22 cellular contexts compared by ENCODE assay signal in the genomic region with DNA sequence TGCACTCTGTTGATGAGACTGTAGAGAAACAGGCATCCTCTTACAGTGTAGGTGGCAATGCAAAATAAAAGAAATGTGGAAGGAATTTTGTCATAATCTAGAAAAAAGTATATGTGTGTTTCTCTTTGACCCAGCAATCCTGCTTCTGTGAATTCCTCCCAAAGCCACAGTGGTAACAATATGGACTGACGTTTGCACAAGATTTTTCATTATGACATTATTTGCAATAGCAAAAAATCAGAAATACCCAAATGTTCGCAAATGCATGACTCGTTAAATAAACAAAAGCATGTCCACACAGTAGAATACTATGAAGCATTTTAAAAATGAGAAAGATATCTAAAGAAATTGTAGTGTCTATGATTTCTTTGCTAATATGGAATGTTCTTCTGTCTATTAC.
A peak's percentile ranks its signal among the peaks of the same experiment; 100 is the strongest.
DNase-seq lines count a peak whose midpoint lies in the region; ATAC-seq and TF ChIP-seq lines count a peak whose summit lies in the region.
"Had no signal": no experiment of that assay in that cellular context is flagged by ENCODE, and none has a peak within 500 bp of the region (broad histone marks: within the 10 kb centered on the region; RNA-seq: fewer than 3 reads in every experiment).

No MANE protein-coding gene starts in this region.

- H3K36me3 ChIP-seq in adipocyte (ENCODE audit: control insufficient read depth, insufficient read depth, low read length, severe bottlenecking) (no peaks in the 10 kb centered on the region), tibial artery (no peaks in the 10 kb centered on the region)
- H3K36me3 ChIP-seq: MG63, spleen had no signal

- peaks cover 3% of the 10 kb centered on the region for H3K36me3 Mint-ChIP-seq in osteocyte (ENCODE audit: unreplicated experiment)
- H3K36me3 Mint-ChIP-seq in natural killer cell treated with Interleukin-12 subunit alpha and Interleukin-12 subunit beta and Interleukin-15 and Interleukin-18, amount 100 ng/mL, for 72 hours: no peaks in the 10 kb centered on the region
- H3K36me3 Mint-ChIP-seq: activated naive CD8-positive, alpha-beta T cell treated with anti-CD3 and anti-CD28 coated beads for 36 hours; IgD-negative memory B cell had no signal

- TF ChIP-seq CTCF in osteocyte (IDR thresholded peaks at IDR 0.05) (no peak), tibial artery (IDR thresholded peaks at IDR 0.05) (no peak)

- H3K4me1 ChIP-seq in adipocyte (ENCODE audit: control insufficient read depth, insufficient read depth, low read length) (peaks cover 4% of the 10 kb centered on the region), tibial artery (no peaks in the 10 kb centered on the region)
- H3K4me1 ChIP-seq: spleen had no signal

- H3K27me3 ChIP-seq in adipocyte (replicated peaks; ENCODE audit: control insufficient read depth, insufficient read depth, low read length) (no peaks in the 10 kb centered on the region), tibial artery (no peaks in the 10 kb centered on the region)
- H3K27me3 ChIP-seq: MG63, spleen had no signal

- no peak overlapping the region for H3K27ac ChIP-seq in tibial artery
- H3K27ac ChIP-seq: spleen had no signal

- H3K9me3 ChIP-seq in adipocyte (ENCODE audit: control insufficient read depth, low read length) (no peaks in the 10 kb centered on the region), tibial artery (no peaks in the 10 kb centered on the region)
- H3K9me3 ChIP-seq: MG63, spleen had no signal

- no peak for ATAC-seq in HG02623 (IDR thresholded peaks at IDR 0.05; ENCODE audit: unreplicated experiment)
- no peak for ATAC-seq in GM21737 (IDR thresholded peaks at IDR 0.05; ENCODE audit: unreplicated experiment)
- no peak for ATAC-seq in natural killer cell treated with Interleukin-12 subunit alpha and Interleukin-12 subunit beta and Interleukin-15 and Interleukin-18, amount 100 ng/mL, for 72 hours

- no peaks in the 10 kb centered on the region for H3K27me3 Mint-ChIP-seq in osteocyte (ENCODE audit: unreplicated experiment)
- peaks cover 0 to 3% of the 10 kb centered on the region in 2 donors for H3K27me3 Mint-ChIP-seq in natural killer cell treated with Interleukin-12 subunit alpha and Interleukin-12 subunit beta and Interleukin-15 and Interleukin-18, amount 100 ng/mL, for 72 hours
- H3K27me3 Mint-ChIP-seq: activated naive CD8-positive, alpha-beta T cell treated with anti-CD3 and anti-CD28 coated beads for 36 hours; IgD-negative memory B cell had no signal

- H3K4me1 Mint-ChIP-seq in osteocyte (ENCODE audit: unreplicated experiment): peaks cover 22% of the 10 kb centered on the region
- H3K4me1 Mint-ChIP-seq in natural killer cell treated with Interleukin-12 subunit alpha and Interleukin-12 subunit beta and Interleukin-15 and Interleukin-18, amount 100 ng/mL, for 72 hours (ENCODE audit: low read depth in 2 of 2): no peaks in the 10 kb centered on the region
- H3K4me1 Mint-ChIP-seq: activated CD4-positive, alpha-beta T cell treated with anti-CD3 and anti-CD28 coated beads, Interleukin-2, amount 10 ng/mL, durations not matched to agents 24 days and 14 days; activated naive CD8-positive, alpha-beta T cell treated with anti-CD3 and anti-CD28 coated beads for 36 hours; IgD-negative memory B cell had no signal

- H3K4me3 ChIP-seq in adipocyte (ENCODE audit: low read length): no peak overlapping the region
- no peak overlapping the region for H3K4me3 ChIP-seq in tibial artery
- H3K4me3 ChIP-seq: lung, MG63, spleen had no signal

- intact Hi-C loops in tibial artery (cut with DNase I; ENCODE audit: low total_unique reads): no loop called here

- peak overlapping the region; percentile 76 for H3K27ac Mint-ChIP-seq in osteocyte (ENCODE audit: unreplicated experiment)
- no peak overlapping the region for H3K27ac Mint-ChIP-seq in natural killer cell treated with Interleukin-12 subunit alpha and Interleukin-12 subunit beta and Interleukin-15 and Interleukin-18, amount 100 ng/mL, for 72 hours
- H3K27ac Mint-ChIP-seq: activated CD4-positive, alpha-beta T cell treated with anti-CD3 and anti-CD28 coated beads, Interleukin-2, amount 10 ng/mL, durations not matched to agents 24 days and 14 days; activated naive CD8-positive, alpha-beta T cell treated with anti-CD3 and anti-CD28 coated beads for 36 hours; IgD-negative memory B cell had no signal

- peak; percentile 73 for DNase-seq in EH (ENCODE audit: low read depth)
- DNase-seq in adipocyte (ENCODE audit: low read depth): peak; percentile 84
- DNase-seq in fibroblast of gingiva (ENCODE audit: low read depth): peak; percentile 78
- DNase-seq in osteocyte (ENCODE audit: extremely low spot score, unreplicated experiment): no peak
- DNase-seq in tibial artery: no peak
- no peak for DNase-seq in natural killer cell treated with Interleukin-12 subunit alpha and Interleukin-12 subunit beta and Interleukin-15 and Interleukin-18, amount 100 ng/mL, for 72 hours (ENCODE audit: low spot score)
- DNase-seq: activated CD4-positive, alpha-beta T cell treated with anti-CD3 and anti-CD28 coated beads, Interleukin-2, amount 10 ng/mL, durations not matched to agents 24 days and 14 days; activated naive CD8-positive, alpha-beta T cell treated with anti-CD3 and anti-CD28 coated beads for 36 hours; DND-41; GOT3; MG63; NCI-H1436; NCI-H2107; nucleus accumbens; spleen; stimulated activated CD4-positive, alpha-beta T cell treated with anti-CD3 and anti-CD28 coated beads, Interleukin-4, amount 100 ng/mL, for 1 hour; stimulated activated naive CD4-positive, alpha-beta T cell; T-helper 2 cell had no signal

- peaks cover 7% of the 10 kb centered on the region for H3K9me3 Mint-ChIP-seq in osteocyte (ENCODE audit: unreplicated experiment)
- H3K9me3 Mint-ChIP-seq in natural killer cell treated with Interleukin-12 subunit alpha and Interleukin-12 subunit beta and Interleukin-15 and Interleukin-18, amount 100 ng/mL, for 72 hours: peaks cover 12% of the 10 kb centered on the region
- H3K9me3 Mint-ChIP-seq: activated naive CD8-positive, alpha-beta T cell treated with anti-CD3 and anti-CD28 coated beads for 36 hours had no signal

- H3K9ac ChIP-seq in adipocyte (ENCODE audit: low read length): no peak overlapping the region

- H3K4me3 Mint-ChIP-seq in osteocyte (ENCODE audit: unreplicated experiment): no peak overlapping the region
- no peak overlapping the region for H3K4me3 Mint-ChIP-seq in natural killer cell treated with Interleukin-12 subunit alpha and Interleukin-12 subunit beta and Interleukin-15 and Interleukin-18, amount 100 ng/mL, for 72 hours
- H3K4me3 Mint-ChIP-seq: activated CD4-positive, alpha-beta T cell treated with anti-CD3 and anti-CD28 coated beads, Interleukin-2, amount 10 ng/mL, durations not matched to agents 24 days and 14 days; activated naive CD8-positive, alpha-beta T cell treated with anti-CD3 and anti-CD28 coated beads for 36 hours; IgD-negative memory B cell had no signal

Comparison
In these comparisons a context has a peak if more than half of its experiments do, and no peak if none do; other contexts are left out.
1. DNase-seq: peak in EH (single experiment), adipocyte (single experiment) and fibroblast of gingiva (single experiment); none in osteocyte (single experiment), tibial artery (0 of 2) and natural killer cell treated with Interleukin-12 subunit alpha and Interleukin-12 subunit beta and Interleukin-15 and Interleukin-18, amount 100 ng/mL, for 72 hours (single experiment).